ENCODE assay signal across 10 cellular contexts in genomic region chr2:219484343-219485200, GRCh38. TPM values are rescaled to one million over a fixed set of nuclear protein-coding genes. Genes with fewer than 3 reads are reported as not detected.
DNase-seq lines count a peak whose midpoint lies in the region; ATAC-seq, FAIRE-seq and TF ChIP-seq lines count a peak whose summit lies in the region.
"Had no signal": no experiment of that assay in that cellular context is flagged by ENCODE, and none has a peak within 500 bp of the region (broad histone marks: within the 10 kb centered on the region; RNA-seq: fewer than 3 reads in every experiment).

No MANE protein-coding gene starts in this region.

- DNase-seq in NCI-H1105 treated with DMSO at 0.1 percent for 48 hours (lab: John Stamatoyannopoulos, UW) (peak; percentile 41), astrocyte (ENCODE audit: low read depth) (no peak), islet precursor cell (peak; percentile 68), urothelium cell line (ENCODE audit: low spot score) (no peak), GM03348 (ENCODE audit: low spot score) (no peak), MG63 (no peak)
- no peak for DNase-seq in stimulated activated effector memory CD8-positive, alpha-beta T cell treated with anti-CD3 and anti-CD28 coated beads, Interleukin-12 subunit alpha, Interleukin-12 subunit beta, amount 100 ng/mL, for 72 hours (ENCODE audit: low spot score in 2 of 2)
- DNase-seq: posterior cingulate gyrus; stimulated activated naive CD4-positive, alpha-beta T cell treated with Interleukin-2 at 50 U/mL for 16 hours had no signal

- H2AFZ ChIP-seq in astrocyte (ENCODE audit: low read depth, low read length), result no peak overlapping the region

- peak overlapping the region; percentile 48 for H3K4me2 ChIP-seq in astrocyte (ENCODE audit: low read length)

- H3K36me3 ChIP-seq in astrocyte (ENCODE audit: insufficient read depth, low read length) (peaks cover 9% of the 10 kb centered on the region), MG63 (no peaks in the 10 kb centered on the region)

- TF ChIP-seq CTCF in astrocyte (IDR thresholded peaks at IDR 0.05; ENCODE audit: insufficient read depth, low read depth, low read length), result no peak

- peak; percentile 22 for ATAC-seq in stimulated activated effector memory CD8-positive, alpha-beta T cell treated with anti-CD3 and anti-CD28 coated beads, Interleukin-12 subunit alpha, Interleukin-12 subunit beta, amount 100 ng/mL, for 72 hours

- H3K27ac ChIP-seq in astrocyte (ENCODE audit: low read depth, low read length), result no peak overlapping the region

- peaks cover 3% of the 10 kb centered on the region for H3K27me3 ChIP-seq in astrocyte (ENCODE audit: insufficient read depth, low read length)
- H3K27me3 ChIP-seq in MG63, result no peaks in the 10 kb centered on the region

- no peaks in the 10 kb centered on the region for H3K9me3 Mint-ChIP-seq in astrocyte (ENCODE audit: unreplicated experiment)
- no peaks in the 10 kb centered on the region for H3K9me3 Mint-ChIP-seq in stimulated activated effector memory CD8-positive, alpha-beta T cell treated with anti-CD3 and anti-CD28 coated beads, Interleukin-12 subunit alpha, Interleukin-12 subunit beta, amount 100 ng/mL, for 72 hours

- peaks cover 53% of the 10 kb centered on the region for H3K27me3 Mint-ChIP-seq in astrocyte (ENCODE audit: low read depth, unreplicated experiment)

- no peak overlapping the region for H3K9ac ChIP-seq in astrocyte (ENCODE audit: low read length)

- H3K4me1 Mint-ChIP-seq in astrocyte (ENCODE audit: low read depth, unreplicated experiment), result no peaks in the 10 kb centered on the region
- no peaks in the 10 kb centered on the region for H3K4me1 Mint-ChIP-seq in stimulated activated effector memory CD8-positive, alpha-beta T cell treated with anti-CD3 and anti-CD28 coated beads, Interleukin-12 subunit alpha, Interleukin-12 subunit beta, amount 100 ng/mL, for 72 hours

- no peaks in the 10 kb centered on the region for H3K9me3 ChIP-seq in astrocyte (ENCODE audit: insufficient read depth, low read depth, low read length)
- H3K9me3 ChIP-seq in MG63, result no peaks in the 10 kb centered on the region

- H3K4me1 ChIP-seq in astrocyte (ENCODE audit: insufficient read depth, low read length), result no peaks in the 10 kb centered on the region

- H3K4me3 ChIP-seq in astrocyte (ENCODE audit: insufficient read depth, low read depth, low read length), result no peak overlapping the region
- no peak overlapping the region for H3K4me3 ChIP-seq in MG63

- peaks cover 20% of the 10 kb centered on the region for H4K20me1 ChIP-seq in astrocyte (ENCODE audit: insufficient read depth, low read length)

- peaks cover 32% of the 10 kb centered on the region for H3K36me3 Mint-ChIP-seq in astrocyte (ENCODE audit: low read depth, unreplicated experiment)
- no peaks in the 10 kb centered on the region for H3K36me3 Mint-ChIP-seq in stimulated activated effector memory CD8-positive, alpha-beta T cell treated with anti-CD3 and anti-CD28 coated beads, Interleukin-12 subunit alpha, Interleukin-12 subunit beta, amount 100 ng/mL, for 72 hours

- FAIRE-seq in astrocyte (lab: Jason Lieb, UNC) (no peak), urothelium cell line (lab: Jason Lieb, UNC) (no peak)

- no peak overlapping the region for H3K27ac Mint-ChIP-seq in astrocyte (ENCODE audit: unreplicated experiment)
- H3K27ac Mint-ChIP-seq in stimulated activated effector memory CD8-positive, alpha-beta T cell treated with anti-CD3 and anti-CD28 coated beads, Interleukin-12 subunit alpha, Interleukin-12 subunit beta, amount 100 ng/mL, for 72 hours, result no peak overlapping the region

- no peak overlapping the region for H3K4me3 Mint-ChIP-seq in astrocyte (ENCODE audit: unreplicated experiment)
- peak overlapping the region; percentile 50 for H3K4me3 Mint-ChIP-seq in stimulated activated effector memory CD8-positive, alpha-beta T cell treated with anti-CD3 and anti-CD28 coated beads, Interleukin-12 subunit alpha, Interleukin-12 subunit beta, amount 100 ng/mL, for 72 hours

- no peaks in the 10 kb centered on the region for H3K79me2 ChIP-seq in astrocyte (ENCODE audit: insufficient read depth, low read length)

RNA-seq across cellular contexts. Expression of gene GMPPA, which starts 14.1 kb away (rescaled TPM):
- total RNA-seq in astrocyte, result 49.5 and 55.3 TPM in 2 replicates
- 61.4 and 89.6 TPM in 2 replicates for total RNA-seq in MG63 (2014; rRNA removed; shearing (Covaris generic); ENCODE audit: low replicate concordance)

RNA-seq across cellular contexts. Expression of gene ASIC4, which starts 29.7 kb away (rescaled TPM):
- total RNA-seq in astrocyte, result 0.39 and 0.70 TPM in 2 replicates
- total RNA-seq in MG63 (2014; rRNA removed; shearing (Covaris generic); ENCODE audit: low replicate concordance), result not detected in 2 replicates
- total RNA-seq: RPMI7951 had no signal

RNA-seq across cellular contexts. Expression of gene SPEG, which starts 49.9 kb away (rescaled TPM):
- total RNA-seq in astrocyte, result 71.2 and 76.1 TPM in 2 replicates
- total RNA-seq in MG63 (2014; rRNA removed; shearing (Covaris generic); ENCODE audit: low replicate concordance), result 11.6 and 12.6 TPM in 2 replicates

RNA-seq across cellular contexts. Expression of gene CHPF, which starts 59.0 kb away (rescaled TPM):
- 151 and 163 TPM in 2 replicates for total RNA-seq in astrocyte
- total RNA-seq in MG63 (2014; rRNA removed; shearing (Covaris generic); ENCODE audit: low replicate concordance), result 26.6 and 40.4 TPM in 2 replicates

RNA-seq across cellular contexts. Expression of gene TMEM198, which starts 59.3 kb away (rescaled TPM):
- total RNA-seq in astrocyte, result 3.8 TPM in 2 replicates
- 5.1 and 5.9 TPM in 2 replicates for total RNA-seq in MG63 (2014; rRNA removed; shearing (Covaris generic); ENCODE audit: low replicate concordance)

Comparison
In these comparisons a context has a peak if more than half of its experiments do, and no peak if none do; other contexts are left out.
1. DNase-seq: peak in NCI-H1105 treated with DMSO at 0.1 percent for 48 hours (single experiment) and islet precursor cell (single experiment); none in astrocyte (single experiment), stimulated activated effector memory CD8-positive, alpha-beta T cell treated with anti-CD3 and anti-CD28 coated beads, Interleukin-12 subunit alpha, Interleukin-12 subunit beta, amount 100 ng/mL, for 72 hours (0 of 2), urothelium cell line (single experiment), GM03348 (single experiment) and MG63 (single experiment).